ENCODE assay signal across 9 cellular contexts in the genomic region with DNA sequence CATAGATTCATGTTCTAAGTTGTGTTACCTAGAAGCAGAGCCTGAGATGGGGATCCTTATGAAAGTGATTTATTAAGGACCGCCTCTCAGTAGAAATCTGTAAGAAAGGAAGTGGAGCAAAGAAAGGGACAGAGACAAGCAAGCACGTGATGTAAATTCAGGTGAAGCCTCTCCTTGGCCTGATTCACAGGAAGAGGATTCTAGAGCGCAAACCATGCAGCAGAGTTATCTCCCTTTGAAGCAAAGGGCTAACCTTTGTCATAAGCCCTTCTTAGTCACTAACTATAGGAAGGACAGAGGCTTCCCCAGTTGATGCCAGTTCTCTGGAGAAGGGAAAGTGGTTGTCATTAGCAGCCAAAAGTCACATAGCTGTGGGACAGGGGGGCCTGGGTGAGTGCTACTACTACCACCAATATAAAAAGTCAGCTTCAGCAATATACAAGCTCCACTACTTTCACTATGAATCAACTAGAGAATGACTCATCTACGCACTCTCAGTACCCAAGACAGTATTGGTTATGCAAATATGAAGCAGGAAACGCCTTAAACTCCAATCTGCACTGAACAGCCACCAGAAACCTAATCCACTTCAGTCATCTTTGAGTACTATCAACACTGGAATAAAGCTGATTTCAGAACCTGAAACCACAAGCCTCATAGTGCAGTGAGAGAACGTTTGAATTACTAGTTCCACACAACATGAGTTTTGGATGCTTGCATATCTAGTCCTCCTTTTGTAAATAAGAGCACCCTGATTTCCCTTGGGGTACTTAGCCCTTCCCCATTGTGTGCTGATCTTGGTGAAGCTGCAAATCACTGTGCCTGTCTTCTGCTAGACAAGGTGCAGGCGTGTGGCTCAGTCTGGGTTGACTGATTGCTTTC.
A peak's percentile ranks its signal among the peaks of the same experiment; 100 is the strongest.
DNase-seq lines count a peak whose midpoint lies in the region; ATAC-seq and TF ChIP-seq lines count a peak whose summit lies in the region.
"Had no signal": no experiment of that assay in that cellular context is flagged by ENCODE, and none has a peak within 500 bp of the region (broad histone marks: within the 10 kb centered on the region; RNA-seq: fewer than 3 reads in every experiment).

No MANE protein-coding gene starts in this region.

- H3K27ac ChIP-seq in esophagus (ENCODE audit: low read depth in 2 of 2, low read length in 1 of 2): peak overlapping the region; percentile 60 to 65
- no peak overlapping the region for H3K27ac ChIP-seq in right atrium auricular region

- DNase-seq in Daoy (ENCODE audit: low read depth): peak; percentile 69
- DNase-seq in RKO (ENCODE audit: low spot score): peak; percentile 54
- peak; percentile 76 for DNase-seq in stromal cell of bone marrow (ENCODE audit: low read depth)
- no peak for DNase-seq in iPS-NIHi7 (ENCODE audit: extremely low spot score)
- DNase-seq in right atrium auricular region (ENCODE audit: low spot score): no peak

- 61 to 73% methylated on average over 7 of the region's 7 CpGs for WGBS in esophagus, 2 donors

- no peaks in the 10 kb centered on the region for H3K27me3 ChIP-seq in esophagus (ENCODE audit: control insufficient read depth in 1 of 2, insufficient read depth in 2 of 2, low read length in 2 of 2)
- H3K27me3 ChIP-seq in right atrium auricular region: no peaks in the 10 kb centered on the region

- H3K9me3 ChIP-seq in esophagus (ENCODE audit: control insufficient read depth in 2 of 2, insufficient read depth in 1 of 2, low read depth in 1 of 2, low read length in 1 of 2) (peaks cover 0 to 2% of the 10 kb centered on the region in 2 donors), right atrium auricular region (peaks cover 0 to 13% of the 10 kb centered on the region in 2 donors)

- H3K36me3 ChIP-seq in esophagus (ENCODE audit: control insufficient read depth in 2 of 2, insufficient read depth in 2 of 2, low read length in 1 of 2): no peaks in the 10 kb centered on the region
- no peaks in the 10 kb centered on the region for H3K36me3 ChIP-seq in right atrium auricular region

- H3K4me3 ChIP-seq in esophagus (ENCODE audit: low read depth in 1 of 2, low read length in 2 of 2) (no peak overlapping the region), right atrium auricular region (no peak overlapping the region)
- H3K4me3 ChIP-seq: skin epidermis had no signal

- no peaks in the 10 kb centered on the region for H3K4me1 ChIP-seq in esophagus (ENCODE audit: control insufficient read depth in 2 of 2, insufficient read depth in 2 of 2, low read length in 1 of 2)
- H3K4me1 ChIP-seq in right atrium auricular region: no peaks in the 10 kb centered on the region

- no peak for TF ChIP-seq CTCF in right atrium auricular region (IDR thresholded peaks at IDR 0.05)

- ATAC-seq in GM19397 (IDR thresholded peaks at IDR 0.05; ENCODE audit: unreplicated experiment): peak; percentile 99
- ATAC-seq in HG03280 (IDR thresholded peaks at IDR 0.05; ENCODE audit: unreplicated experiment): peak; percentile 98

Comparison
In these comparisons a context has a peak if more than half of its experiments do, and no peak if none do; other contexts are left out.
1. DNase-seq: peak in Daoy (single experiment), RKO (single experiment) and stromal cell of bone marrow (single experiment); none in iPS-NIHi7 (single experiment) and right atrium auricular region (single experiment).
2. H3K27ac ChIP-seq: peak in esophagus (2 of 2); none in right atrium auricular region (0 of 2).